ENCODE assay signal across 9 cellular contexts in genomic region chr16:24689128-24689527, GRCh38. TPM values are rescaled to one million over a fixed set of nuclear protein-coding genes. Genes with fewer than 3 reads are reported as not detected.
A peak's percentile ranks its signal among the peaks of the same experiment; 100 is the strongest.
DNase-seq lines count a peak whose midpoint lies in the region; TF ChIP-seq lines count a peak whose summit lies in the region.
"Had no signal": no experiment of that assay in that cellular context is flagged by ENCODE, and none has a peak within 500 bp of the region (broad histone marks: within the 10 kb centered on the region; RNA-seq: fewer than 3 reads in every experiment).

No MANE protein-coding gene starts in this region.

- H3K27ac Mint-ChIP-seq in H9 (peak overlapping the region in 1 of 3 experiments; percentile 1; a peak in 1 of 7 replicates), glutamatergic neuron (ENCODE audit: unreplicated experiment) (no peak overlapping the region), type B pancreatic cell (no peak overlapping the region)

- H3K4me2 ChIP-seq in H9 (ENCODE audit: insufficient read depth, insufficient read length, low read length): no peak overlapping the region

- no peak overlapping the region for H2BK5ac ChIP-seq in H9 (ENCODE audit: insufficient read length, low read length)

- no peak overlapping the region for H3K56ac ChIP-seq in H9 (ENCODE audit: insufficient read length, low read depth, low read length)

- no peak overlapping the region for H3K4me3 ChIP-seq in AG04449 (ENCODE audit: low read depth, low read length)

- WGBS in H9 (ENCODE audit: extremely low coverage, insufficient read length, low lambda C conversion rate): no CpG with 5 or more reads among the region's 7 CpGs

- H3K4ac ChIP-seq in H9 (ENCODE audit: low read depth, low read length): no peak overlapping the region

- H3K9ac ChIP-seq in H9 (ENCODE audit: extremely low read depth, insufficient read length, low read length): no peak overlapping the region

- no peaks in the 10 kb centered on the region for H3K4me1 ChIP-seq in H9 (ENCODE audit: insufficient read depth, low read length)

- no peaks in the 10 kb centered on the region for H3K79me2 ChIP-seq in H9 (ENCODE audit: insufficient read depth, low read length)

- H3K27me3 ChIP-seq in H9 (ENCODE audit: insufficient read depth, low read length): no peaks in the 10 kb centered on the region

- TF ChIP-seq CTCF in AG04449 (IDR thresholded peaks at IDR 0.05; ENCODE audit: insufficient read depth, low read length, missing control alignments): peak; percentile 79
- TF ChIP-seq CTCF in H9 (conservative IDR thresholded peaks at IDR 0.05): peak; percentile 79
- TF ChIP-seq CTCF in glutamatergic neuron (IDR thresholded peaks at IDR 0.05; ENCODE audit: partially characterized antibody, unreplicated experiment): peak; percentile 61
- TF ChIP-seq CTCF in type B pancreatic cell (conservative IDR thresholded peaks at IDR 0.05): peak; percentile 72

- H3K4me3 Mint-ChIP-seq in H9 (no peak overlapping the region), glutamatergic neuron (ENCODE audit: unreplicated experiment) (no peak overlapping the region), type B pancreatic cell (no peak overlapping the region)
- H3K4me3 Mint-ChIP-seq: central memory CD8-positive, alpha-beta T cell had no signal

- H3K18ac ChIP-seq in H9 (ENCODE audit: insufficient read length, low read depth, low read length): no peak overlapping the region

- CTCF ChIA-PET in AG04449 (lab: Yijun Ruan, JAX): interaction anchor here (0.7 to 5.8 kb wide), 11 partner anchors 8 to 116 kb away, joined by 3 to 72 read pairs (median 6); no protein-coding TSS in a partner anchor

- no peak overlapping the region for H2AK5ac ChIP-seq in H9 (ENCODE audit: insufficient read length, low read length)

- H2BK120ac ChIP-seq in H9 (ENCODE audit: low read depth, low read length, poor library complexity, severe bottlenecking): no peak overlapping the region

- no peak overlapping the region for H3K14ac ChIP-seq in H9 (ENCODE audit: insufficient read depth, low read length)

- H3K79me1 ChIP-seq in H9 (ENCODE audit: insufficient read depth, low read depth, low read length, poor library complexity, severe bottlenecking): no peaks in the 10 kb centered on the region

- H4K91ac ChIP-seq in H9 (ENCODE audit: insufficient read length, low read depth, low read length): no peak overlapping the region

- no peak overlapping the region for H3T11ph ChIP-seq in H9 (ENCODE audit: low read length)

- H3K27me3 Mint-ChIP-seq in H9 (ENCODE audit: low read depth) (no peaks in the 10 kb centered on the region; the same call in none of the 2 replicates), glutamatergic neuron (ENCODE audit: unreplicated experiment) (peaks cover 2% of the 10 kb centered on the region), type B pancreatic cell (no peaks in the 10 kb centered on the region)

- no peak overlapping the region for H2AFZ ChIP-seq in H9 (ENCODE audit: low read length)

- DNase-seq in AG04449 (ENCODE audit: low read depth, low spot score) (no peak), H9 (peak; percentile 56), SK-N-DZ (ENCODE audit: low spot score) (peak; percentile 69), glutamatergic neuron (peak; percentile 39), type B pancreatic cell (ENCODE audit: extremely low spot score, unreplicated experiment) (no peak), NCI-H2196 treated with DMSO at 0.1 percent for 48 hours (lab: John Stamatoyannopoulos, UW; ENCODE audit: unreplicated experiment) (no peak)
- no peak for DNase-seq in activated effector memory CD4-positive, alpha-beta T cell treated with Interleukin-2 at 50 U/mL for 16 hours
- no peak for DNase-seq in central memory CD4-positive, alpha-beta T cell

- H4K20me1 ChIP-seq in H9 (ENCODE audit: control insufficient read depth, insufficient read depth, insufficient read length): no peaks in the 10 kb centered on the region

- no peak overlapping the region for H4K5ac ChIP-seq in H9 (ENCODE audit: insufficient read length, low read depth, low read length)

- H3K36me3 Mint-ChIP-seq in H9 (ENCODE audit: insufficient read depth in 1 of 3, low read depth in 3 of 3) (no peaks in the 10 kb centered on the region), glutamatergic neuron (ENCODE audit: unreplicated experiment) (no peaks in the 10 kb centered on the region), type B pancreatic cell (no peaks in the 10 kb centered on the region)

- peaks cover 19 to 33% of the 10 kb centered on the region in 2 experiments for H3K4me1 Mint-ChIP-seq in H9
- peaks cover 2% of the 10 kb centered on the region for H3K4me1 Mint-ChIP-seq in glutamatergic neuron (ENCODE audit: low read depth, unreplicated experiment)
- peaks cover 19% of the 10 kb centered on the region for H3K4me1 Mint-ChIP-seq in type B pancreatic cell (ENCODE audit: unreplicated experiment)
- H3K4me1 Mint-ChIP-seq: central memory CD8-positive, alpha-beta T cell had no signal

- H3K23me2 ChIP-seq in H9 (ENCODE audit: insufficient read length, low read depth, low read length, poor library complexity, severe bottlenecking): no peaks in the 10 kb centered on the region

- H3K9me3 ChIP-seq in H9 (ENCODE audit: control insufficient read depth, low read depth, low read length): no peaks in the 10 kb centered on the region

- POLR2A ChIA-PET in AG04449 (lab: Yijun Ruan, JAX): no interaction called here

- H3K23ac ChIP-seq in H9 (ENCODE audit: insufficient read length, low read depth, low read length): no peak overlapping the region

- H3K27ac ChIP-seq in H9 (ENCODE audit: insufficient read length, low read depth, low read length): no peak overlapping the region

- H2BK12ac ChIP-seq in H9 (ENCODE audit: insufficient read length, low read depth, low read length): no peak overlapping the region

- no peaks in the 10 kb centered on the region for H3K9me3 Mint-ChIP-seq in H9
- peaks cover 2% of the 10 kb centered on the region for H3K9me3 Mint-ChIP-seq in glutamatergic neuron (ENCODE audit: unreplicated experiment)
- no peaks in the 10 kb centered on the region for H3K9me3 Mint-ChIP-seq in type B pancreatic cell
- H3K9me3 Mint-ChIP-seq: central memory CD8-positive, alpha-beta T cell had no signal

- H2BK15ac ChIP-seq in H9 (ENCODE audit: low read depth, low read length): no peak overlapping the region

- no peak overlapping the region for H4K8ac ChIP-seq in H9 (replicated peaks; ENCODE audit: insufficient read length, low read depth, low read length)

- H2BK20ac ChIP-seq in H9 (ENCODE audit: low read depth, low read length, poor library complexity, severe bottlenecking): no peak overlapping the region

RNA-seq across cellular contexts. Expression of gene TNRC6A, which starts 40.3 kb away (rescaled TPM):
- total RNA-seq in H9 (2021): 106 and 114 TPM in 2 replicates
- 15.3 and 16.9 TPM in 2 replicates for polyA plus RNA-seq in SK-N-DZ (2014; cell fraction: cytosol; rRNA removed)
- 30.2 and 63.3 TPM in 2 replicates for polyA plus RNA-seq in SK-N-DZ (2014; cell fraction: nucleus; rRNA removed)
- total RNA-seq in glutamatergic neuron (ENCODE audit: unreplicated experiment): 91.6 TPM
- 40.0 and 65.9 TPM in 2 replicates for total RNA-seq in type B pancreatic cell (ENCODE audit: low replicate concordance)

Comparison
In these comparisons a context has a peak if more than half of its experiments do, and no peak if none do; other contexts are left out.
1. DNase-seq: peak in H9 (single experiment), SK-N-DZ (single experiment) and glutamatergic neuron (single experiment); none in AG04449 (single experiment), type B pancreatic cell (single experiment), NCI-H2196 treated with DMSO at 0.1 percent for 48 hours (single experiment), activated effector memory CD4-positive, alpha-beta T cell treated with Interleukin-2 at 50 U/mL for 16 hours (single experiment) and central memory CD4-positive, alpha-beta T cell (single experiment).
2. Peak in every context shown above with its lines, with median percentiles within 50 percentile points of each other: CTCF ChIP-seq.